ENCODE assay signal across 1 cellular context in the genomic region with DNA sequence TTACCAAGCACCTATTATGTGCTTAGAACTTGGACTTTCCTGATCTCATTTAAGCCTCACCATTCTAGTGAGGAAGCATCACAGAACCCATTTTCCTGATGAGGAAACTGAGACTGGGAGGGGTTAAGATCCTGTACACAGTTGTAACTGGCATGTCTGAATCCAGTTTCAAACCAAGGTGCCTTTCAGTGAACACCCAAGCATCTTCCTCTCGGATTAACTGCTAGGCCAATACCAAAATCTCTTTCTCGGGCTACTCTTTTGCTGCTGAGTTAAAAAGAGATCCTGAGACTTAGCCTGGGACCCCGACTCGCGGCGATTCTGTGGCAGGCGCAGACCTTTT.
TF ChIP-seq lines count a peak whose summit lies in the region.

No MANE protein-coding gene starts in this region.

TF ChIP-seq in endothelial cell of umbilical vein, 7 proteins besides CTCF, POLR2A, EP300 and RAD21:
- TF ChIP-seq EZH2 (IDR thresholded peaks at IDR 0.05; ENCODE audit: borderline replicate concordance, low read depth, low read length, severe bottlenecking) (no peak), GATA2 (IDR thresholded peaks at IDR 0.05; ENCODE audit: insufficient read depth, insufficient read length, low read depth, low read length) (no peak), POLR2AphosphoS5 (IDR thresholded peaks at IDR 0.05; ENCODE audit: insufficient read depth, low read depth, low read length) (no peak), MYC (IDR thresholded peaks at IDR 0.05; ENCODE audit: low read depth, low read length) (no peak), FOS (IDR thresholded peaks at IDR 0.05; ENCODE audit: borderline replicate concordance, insufficient read depth, low read length) (no peak), JUN (IDR thresholded peaks at IDR 0.05; ENCODE audit: borderline replicate concordance, insufficient read depth, insufficient read length, low read depth) (no peak)
- TF ChIP-seq, protein P1, sequence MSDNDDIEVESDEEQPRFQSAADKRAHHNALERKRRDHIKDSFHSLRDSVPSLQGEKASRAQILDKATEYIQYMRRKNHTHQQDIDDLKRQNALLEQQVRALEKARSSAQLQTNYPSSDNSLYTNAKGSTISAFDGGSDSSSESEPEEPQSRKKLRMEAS (IDR thresholded peaks at IDR 0.05; ENCODE audit: insufficient read depth, insufficient read length), result no peak
